26 cellular contexts compared by ENCODE assay signal in the genomic region with DNA sequence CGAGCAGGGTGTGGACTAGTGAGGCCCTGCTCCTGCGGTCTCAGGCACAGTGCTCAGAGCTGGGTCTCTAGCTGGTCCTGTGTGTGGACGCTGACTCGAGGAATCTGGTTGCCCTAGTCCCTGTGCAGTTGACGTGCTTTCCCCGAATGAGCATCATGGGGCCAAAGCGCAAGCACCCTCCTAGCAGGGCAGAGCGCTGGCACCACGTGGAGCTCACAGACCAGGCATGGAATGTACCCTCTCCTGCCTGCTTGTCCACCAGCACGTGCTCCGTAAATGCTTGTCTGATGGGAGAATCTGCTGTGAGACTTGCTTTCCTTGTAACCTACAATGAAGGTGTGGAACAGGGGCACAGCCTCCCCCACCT.
"Had no signal": no experiment of that assay in that cellular context is flagged by ENCODE, and none has a peak within 500 bp of the region (broad histone marks: within the 10 kb centered on the region; RNA-seq: fewer than 3 reads in every experiment).

No MANE protein-coding gene starts in this region.

- DNase-seq: colonic mucosa; cortex of kidney; effector CD8-positive, alpha-beta T cell; effector memory CD8-positive, alpha-beta T cell; erythroblast; esophagus squamous epithelium; foreskin fibroblast; foreskin melanocyte; gastrocnemius medialis; glutamatergic neuron; head of caudate nucleus; heart right ventricle; hippocampal formation; left cardiac atrium; left ventricle myocardium superior; lower lobe of right lung; mesenchymal stem cell had no signal

- ATAC-seq: effector memory CD8-positive, alpha-beta T cell; esophagus mucosa; gastrocnemius medialis; left lung; left ventricle myocardium superior had no signal

- FAIRE-seq: endometrium, islet of Langerhans, keratinocyte had no signal

- H3K4me3 Mint-ChIP-seq: dendritic cell treated with granulocyte-macrophage colony-stimulating factor and Interleukin-4, amounts not matched to agents 40 ng/mL and 50 ng/mL, for 4 days; effector memory CD8-positive, alpha-beta T cell; endodermal cell; mesothelial cell of epicardium had no signal

- H3K4me3 ChIP-seq: colonic mucosa, esophagus squamous epithelium, gastrocnemius medialis, heart right ventricle, left lung, lower lobe of right lung had no signal

- H3K36me3 ChIP-seq: colonic mucosa, esophagus squamous epithelium, gastrocnemius medialis, heart right ventricle, left lung, lower lobe of right lung had no signal

- H3K27ac ChIP-seq: colonic mucosa, epithelial cell of prostate, esophagus squamous epithelium, gastrocnemius medialis, heart right ventricle, left lung, lower lobe of right lung had no signal

- H3K27me3 Mint-ChIP-seq: dendritic cell treated with granulocyte-macrophage colony-stimulating factor and Interleukin-4, amounts not matched to agents 40 ng/mL and 50 ng/mL, for 4 days; effector memory CD8-positive, alpha-beta T cell had no signal

- H3K9me3 ChIP-seq: colonic mucosa, gastrocnemius medialis had no signal

- H3K27me3 ChIP-seq: colonic mucosa, gastrocnemius medialis had no signal

- H3K4me1 Mint-ChIP-seq: mesothelial cell of epicardium had no signal

- H3K27ac Mint-ChIP-seq: dendritic cell treated with granulocyte-macrophage colony-stimulating factor and Interleukin-4, amounts not matched to agents 40 ng/mL and 50 ng/mL, for 4 days; effector memory CD8-positive, alpha-beta T cell; endodermal cell; mesothelial cell of epicardium had no signal

- H3K36me3 Mint-ChIP-seq: mesothelial cell of epicardium had no signal

- H3K4me1 ChIP-seq: colonic mucosa, esophagus squamous epithelium, gastrocnemius medialis, heart right ventricle, left lung, lower lobe of right lung had no signal
